Comparison of ENCODE assay signal across 8 cellular contexts in genomic region chr12:53268637-53269562, GRCh38. TPM values are rescaled to one million over a fixed set of nuclear protein-coding genes. Genes with fewer than 3 reads are reported as not detected.
DNase-seq lines count a peak whose midpoint lies in the region; ATAC-seq and TF ChIP-seq lines count a peak whose summit lies in the region.

No MANE protein-coding gene starts in this region.

- H3K36me3 ChIP-seq in adrenal gland (replicated peaks in 1 of 2) (no peaks in the 10 kb centered on the region), lower lobe of right lung (no peaks in the 10 kb centered on the region)

- TF ChIP-seq CTCF in HFF-Myc (IDR thresholded peaks at IDR 0.05; ENCODE audit: low read depth, low read length, missing control alignments), result no peak
- TF ChIP-seq CTCF in adrenal gland (IDR thresholded peaks at IDR 0.05), result no peak
- no peak for TF ChIP-seq CTCF in lower lobe of right lung (IDR thresholded peaks at IDR 0.05)

- H3K9me3 ChIP-seq in adrenal gland (replicated peaks in 1 of 3), result no peaks in the 10 kb centered on the region
- no peaks in the 10 kb centered on the region for H3K9me3 ChIP-seq in lower lobe of right lung

- H3K27ac ChIP-seq in adrenal gland (peak overlapping the region in 1 of 5 donors; percentile 2), lower lobe of right lung (no peak overlapping the region)

- H3K4me1 ChIP-seq in adrenal gland (replicated peaks in 1 of 2) (peaks cover 0 to 10% of the 10 kb centered on the region in 2 donors), lower lobe of right lung (peaks cover 8% of the 10 kb centered on the region)

- WGBS in adrenal gland, 4 donors, result 58 to 61% (median 60%) methylated on average over 18 to 20 of the region's 20 CpGs

- no peaks in the 10 kb centered on the region for H3K27me3 ChIP-seq in adrenal gland
- H3K27me3 ChIP-seq in lower lobe of right lung (ENCODE audit: low read depth), result no peaks in the 10 kb centered on the region

- peak overlapping the region; percentile 81 for H3K4me3 ChIP-seq in HFF-Myc (replicated peaks; ENCODE audit: low read depth, low read length)
- H3K4me3 ChIP-seq in adrenal gland, result peak overlapping the region in 3 of 4 donors; percentile 44 to 68 (median 53)
- H3K4me3 ChIP-seq in lower lobe of right lung, result peak overlapping the region; percentile 72

- intact Hi-C loops in adrenal gland (cut with DNase I), result no loop called here
- intact Hi-C loops in lower lobe of right lung (cut with DNase I), result no loop called here

- DNase-seq in AG08395 (ENCODE audit: low spot score) (peak; percentile 20), HFF-Myc (ENCODE audit: extremely low read depth, low read depth) (no peak), adrenal gland (no peak), lower lobe of right lung (no peak), NCI-H1436 (lab: John Stamatoyannopoulos, UW) (no peak)
- no peak for DNase-seq in stimulated activated CD4-positive, alpha-beta T cell treated with anti-CD3 and anti-CD28 coated beads, Interleukin-12 subunit alpha, Interleukin-12 subunit beta, amount 100 ng/mL, for 4 hours

- TF ChIP-seq POLR2A in adrenal gland (IDR thresholded peaks at IDR 0.05), result no peak

- ATAC-seq in lower lobe of right lung, result peak in 1 of 2 donors; percentile 3
- ATAC-seq in HG03025 (IDR thresholded peaks at IDR 0.05; ENCODE audit: low FRiP score, unreplicated experiment), result no peak
- ATAC-seq in GM21367 (IDR thresholded peaks at IDR 0.05; ENCODE audit: unreplicated experiment), result no peak

RNA-seq across cellular contexts. Expression of gene ESPL1, which starts 0.8 kb away (rescaled TPM):
- 1 to 10 TPM in 5 of 8 donors, under 1 TPM in 3; 0.69 to 4.1 (median 1.4) TPM for total RNA-seq in adrenal gland
- under 1 TPM; 0.56 to 0.81 (median 0.79) TPM for polyA plus RNA-seq in adrenal gland
- total RNA-seq in lower lobe of right lung, result 2.2 TPM

RNA-seq across cellular contexts. Expression of gene PFDN5, which starts 26.4 kb away (rescaled TPM):
- 100 to 1,000 TPM; 501 to 966 (median 676) TPM for total RNA-seq in adrenal gland
- polyA plus RNA-seq in adrenal gland, result 1,000 to 10,000 TPM in 2 of 3 donors, 100 to 1,000 TPM in 1; 840 to 2,052 (median 2,012) TPM
- total RNA-seq in lower lobe of right lung, result 474 TPM

RNA-seq across cellular contexts. Expression of gene MYG1, which starts 30.6 kb away (rescaled TPM):
- total RNA-seq in adrenal gland (10 to 100 TPM; 56.8 to 94.9 (median 69.6) TPM), lower lobe of right lung (35.3 TPM)
- 100 to 1,000 TPM in 2 of 3 donors, 10 to 100 TPM in 1; 45.9 to 240 (median 220) TPM for polyA plus RNA-seq in adrenal gland

RNA-seq across cellular contexts. Expression of gene RARG, which starts 36.9 kb away (rescaled TPM):
- total RNA-seq in adrenal gland (10 to 100 TPM; 15.8 to 36.4 (median 24.8) TPM), lower lobe of right lung (30.1 TPM)
- 10 to 100 TPM in 2 of 3 donors, 1 to 10 TPM in 1; 9.2 to 36.2 (median 25.8) TPM for polyA plus RNA-seq in adrenal gland

RNA-seq across cellular contexts. Expression of gene AAAS, which starts 52.5 kb away (rescaled TPM):
- total RNA-seq in adrenal gland (100 to 1,000 TPM in 2 of 8 donors, 10 to 100 TPM in 6; 50.1 to 108 (median 82.4) TPM), lower lobe of right lung (45.2 TPM)
- 100 to 1,000 TPM in 2 of 3 donors, 10 to 100 TPM in 1; 59.2 to 210 (median 172) TPM for polyA plus RNA-seq in adrenal gland
